Comparison of ENCODE assay signal across 1 cellular context in the genomic region with DNA sequence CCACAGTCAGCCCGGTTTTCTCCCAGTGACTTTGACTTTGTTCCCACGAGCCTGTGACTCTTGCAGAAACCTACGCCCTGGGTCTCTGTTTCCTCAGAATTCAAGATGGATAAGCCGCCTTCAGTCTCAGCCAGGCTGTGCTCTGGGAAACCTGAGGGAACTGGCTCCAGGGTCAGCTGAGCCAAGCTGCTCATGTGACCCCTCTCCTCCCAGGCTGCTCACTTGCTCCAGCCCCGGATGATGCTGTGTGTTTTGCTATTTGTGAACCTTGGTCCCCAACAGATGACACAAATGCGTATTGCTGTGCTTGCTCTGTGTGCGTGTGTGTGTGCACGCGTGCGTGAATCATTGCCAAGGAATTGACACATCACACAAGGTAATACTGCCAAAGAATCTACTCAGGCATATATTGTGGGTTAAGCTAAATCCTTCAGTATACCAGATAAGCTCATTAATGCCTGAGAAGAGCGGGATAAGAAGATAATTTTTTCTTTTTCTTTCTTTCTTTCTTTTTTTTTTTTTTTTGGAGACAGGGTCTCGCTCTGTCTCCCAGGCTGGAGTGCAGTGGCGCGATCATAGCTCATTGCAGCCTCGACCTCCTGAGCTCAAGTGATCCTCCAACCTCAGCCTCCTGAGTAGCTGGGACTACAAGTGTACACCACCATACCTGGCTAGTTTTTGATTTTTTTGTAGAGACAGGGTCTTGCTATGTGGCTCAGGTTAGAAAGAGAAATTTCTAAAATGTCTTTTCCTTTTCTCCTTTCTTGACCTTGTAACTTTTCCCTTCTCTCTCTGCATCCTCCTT.
TF ChIP-seq lines count a peak whose summit lies in the region.

No MANE protein-coding gene starts in this region.

TF ChIP-seq in H1, 55 proteins besides CTCF, POLR2A, EP300 and RAD21:
- TF ChIP-seq, protein P1, sequence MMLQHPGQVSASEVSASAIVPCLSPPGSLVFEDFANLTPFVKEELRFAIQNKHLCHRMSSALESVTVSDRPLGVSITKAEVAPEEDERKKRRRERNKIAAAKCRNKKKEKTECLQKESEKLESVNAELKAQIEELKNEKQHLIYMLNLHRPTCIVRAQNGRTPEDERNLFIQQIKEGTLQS (IDR thresholded peaks at IDR 0.05; ENCODE audit: insufficient read depth, low read depth, low read length), result peak; percentile 52; the same call in 1 of the 2 replicates
- TF ChIP-seq, protein P2, sequence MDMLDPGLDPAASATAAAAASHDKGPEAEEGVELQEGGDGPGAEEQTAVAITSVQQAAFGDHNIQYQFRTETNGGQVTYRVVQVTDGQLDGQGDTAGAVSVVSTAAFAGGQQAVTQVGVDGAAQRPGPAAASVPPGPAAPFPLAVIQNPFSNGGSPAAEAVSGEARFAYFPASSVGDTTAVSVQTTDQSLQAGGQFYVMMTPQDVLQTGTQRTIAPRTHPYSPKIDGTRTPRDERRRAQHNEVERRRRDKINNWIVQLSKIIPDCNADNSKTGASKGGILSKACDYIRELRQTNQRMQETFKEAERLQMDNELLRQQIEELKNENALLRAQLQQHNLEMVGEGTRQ (IDR thresholded peaks at IDR 0.05; ENCODE audit: low read length), result peak; percentile 87
- TF ChIP-seq CBX8 (IDR thresholded peaks at IDR 0.05; ENCODE audit: borderline replicate concordance, low read depth, low read length), result no peak
- no peak for TF ChIP-seq KDM1A (IDR thresholded peaks at IDR 0.05; ENCODE audit: borderline replicate concordance, low read length)
